18 cellular contexts compared by ENCODE assay signal in the genomic region with DNA sequence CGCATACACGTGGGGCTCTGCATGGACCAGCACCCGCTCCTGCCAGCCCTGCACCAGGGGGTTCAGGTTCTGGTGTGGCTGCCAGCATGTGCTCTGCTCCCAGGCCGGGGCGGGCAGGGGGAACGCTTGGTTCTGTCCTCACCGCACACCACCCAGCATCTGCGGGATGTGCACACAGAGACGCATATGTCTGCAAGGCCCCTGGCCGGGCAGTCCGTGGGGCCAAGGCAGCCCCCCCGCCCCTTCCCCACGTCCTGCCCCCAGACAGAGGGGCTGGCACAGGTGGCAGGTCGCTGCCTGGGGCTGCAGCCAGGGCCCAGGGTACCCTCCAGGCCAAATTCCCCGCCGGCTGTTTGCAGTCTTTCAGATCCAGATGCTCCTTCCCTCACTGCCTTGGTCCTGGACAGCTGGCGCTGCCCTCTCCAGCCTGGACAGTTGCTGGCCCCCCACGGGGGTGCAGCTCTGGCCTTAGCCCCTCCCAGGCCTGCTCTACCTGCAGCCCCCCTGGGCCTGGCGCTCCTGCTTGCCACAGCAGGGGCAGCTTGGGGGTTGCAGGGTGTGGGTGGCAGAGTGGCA. TPM values are rescaled to one million over a fixed set of nuclear protein-coding genes. Genes with fewer than 3 reads are reported as not detected.
A peak's percentile ranks its signal among the peaks of the same experiment; 100 is the strongest.
DNase-seq lines count a peak whose midpoint lies in the region; ATAC-seq, FAIRE-seq and TF ChIP-seq lines count a peak whose summit lies in the region.
"Had no signal": no experiment of that assay in that cellular context is flagged by ENCODE, and none has a peak within 500 bp of the region (broad histone marks: within the 10 kb centered on the region; RNA-seq: fewer than 3 reads in every experiment).

No MANE protein-coding gene starts in this region.

- H3F3A ChIP-seq in GM23248 (ENCODE audit: insufficient read depth), result no peaks in the 10 kb centered on the region

- in situ Hi-C loops in GM23248 (cut with MboI), result no loop called here

- WGBS in GM23248 (ENCODE audit: low coverage in 1 of 2, low lambda C conversion rate in 2 of 2, missing lambda C conversion rate in 2 of 2), 2 experiments, result 78 to 83% methylated on average over 10 to 19 of the region's 19 CpGs

- peak overlapping the region; percentile 93; the same call in 1 of the 2 replicates for H2AFZ ChIP-seq in OCI-LY7 (ENCODE audit: low read length)
- H2AFZ ChIP-seq in GM23248, result no peak overlapping the region

- intact Hi-C loops in OCI-LY7 (cut with micrococcal nuclease; ENCODE audit: unreplicated experiment) (loop anchor here (10.0 kb wide), 1 partner anchor 95 kb away; no protein-coding TSS in a partner anchor), kidney (cut with DNase I) (no loop called here), upper lobe of right lung (cut with DNase I) (no loop called here)

- H3K27me3 ChIP-seq in upper lobe of right lung, result peaks cover 15% of the 10 kb centered on the region
- H3K27me3 ChIP-seq in GM23248 (replicated peaks; ENCODE audit: insufficient read depth), result no peaks in the 10 kb centered on the region
- H3K27me3 ChIP-seq: vagina had no signal

- no peaks in the 10 kb centered on the region for H3K36me3 Mint-ChIP-seq in activated naive CD8-positive, alpha-beta T cell treated with anti-CD3 and anti-CD28 coated beads, Interleukin-2, amount 10 ng/mL, durations not matched to agents 7 days and 5 days
- no peaks in the 10 kb centered on the region for H3K36me3 Mint-ChIP-seq in activated naive CD8-positive, alpha-beta T cell treated with anti-CD3 and anti-CD28 coated beads for 36 hours

- DNase-seq in activated naive CD8-positive, alpha-beta T cell treated with anti-CD3 and anti-CD28 coated beads, Interleukin-2, amount 10 ng/mL, durations not matched to agents 7 days and 5 days, result no peak
- DNase-seq in activated naive CD8-positive, alpha-beta T cell treated with anti-CD3 and anti-CD28 coated beads for 36 hours, result no peak
- DNase-seq in OCI-LY7 (ENCODE audit: low spot score), result no peak
- peak; percentile 67 for DNase-seq in kidney
- DNase-seq in upper lobe of right lung, result no peak
- no peak for DNase-seq in COLO829 (ENCODE audit: low spot score)
- no peak for DNase-seq in GM23248
- no peak for DNase-seq in NCI-H2227 (lab: John Stamatoyannopoulos, UW; ENCODE audit: unreplicated experiment)
- DNase-seq: activated CD4-positive, alpha-beta T cell treated with anti-CD3 and anti-CD28 coated beads, Interleukin-2, amount 50 U/mL, for 4 hours; NCI-H526 treated with DMSO at 0.1 percent for 48 hours had no signal

- POLR2A ChIA-PET in activated naive CD8-positive, alpha-beta T cell treated with anti-CD3 and anti-CD28 coated beads, Interleukin-2, amount 10 ng/mL, durations not matched to agents 7 days and 5 days (lab: Charles Lee), result interaction anchor here (0.7 to 1.7 kb wide), 9 partner anchors 10 to 232 kb away, joined by 3 to 9 read pairs (median 6); partner anchors contain the start of genes EXD3, MRPL41, NOXA1 and NRARP
- POLR2A ChIA-PET in OCI-LY7 (lab: Charles Lee), result interaction anchor here (0.6 to 1.0 kb wide), 3 partner anchors 43 to 319 kb away, joined by 3 to 4 read pairs (median 3); partner anchors contain the start of gene TOR4A

- no peaks in the 10 kb centered on the region for H3K9me3 Mint-ChIP-seq in activated naive CD8-positive, alpha-beta T cell treated with anti-CD3 and anti-CD28 coated beads, Interleukin-2, amount 10 ng/mL, durations not matched to agents 7 days and 5 days
- H3K9me3 Mint-ChIP-seq in activated naive CD8-positive, alpha-beta T cell treated with anti-CD3 and anti-CD28 coated beads for 36 hours, result no peaks in the 10 kb centered on the region
- H3K9me3 Mint-ChIP-seq: central memory CD8-positive, alpha-beta T cell; naive thymus-derived CD4-positive, alpha-beta T cell; stimulated activated naive CD8-positive, alpha-beta T cell treated with anti-CD3 and anti-CD28 coated beads, Interleukin-15, Interleukin-2, amounts not matched to agents 100 ng/mL and 50 ng/mL, for 24 hours had no signal

- TF ChIP-seq CTCF in OCI-LY7 (conservative IDR thresholded peaks at IDR 0.05; ENCODE audit: low read length) (no peak), kidney (IDR thresholded peaks at IDR 0.05; ENCODE audit: borderline replicate concordance, extremely low read depth, insufficient read depth) (no peak), upper lobe of right lung (IDR thresholded peaks at IDR 0.05) (no peak)

- H3K27me3 Mint-ChIP-seq in activated naive CD8-positive, alpha-beta T cell treated with anti-CD3 and anti-CD28 coated beads, Interleukin-2, amount 10 ng/mL, durations not matched to agents 7 days and 5 days, result peaks cover 1% of the 10 kb centered on the region
- peaks cover 5% of the 10 kb centered on the region for H3K27me3 Mint-ChIP-seq in activated naive CD8-positive, alpha-beta T cell treated with anti-CD3 and anti-CD28 coated beads for 36 hours
- H3K27me3 Mint-ChIP-seq: stimulated activated naive CD8-positive, alpha-beta T cell treated with anti-CD3 and anti-CD28 coated beads, Interleukin-15, Interleukin-2, amounts not matched to agents 100 ng/mL and 50 ng/mL, for 24 hours had no signal

- no peak for FAIRE-seq in kidney (lab: Jason Lieb, UNC)
- FAIRE-seq: endometrium had no signal

- H3K4me2 ChIP-seq in OCI-LY7 (ENCODE audit: low read length) (peak overlapping the region; percentile 68), GM23248 (ENCODE audit: unreplicated experiment) (no peak overlapping the region)

- H3K9me2 ChIP-seq in OCI-LY7 (ENCODE audit: insufficient read depth, low read length), result no peaks in the 10 kb centered on the region
- no peaks in the 10 kb centered on the region for H3K9me2 ChIP-seq in GM23248 (ENCODE audit: insufficient read depth)

- H3K4me3 ChIP-seq in OCI-LY7 (ENCODE audit: low read depth, low read length, poor library complexity, severe bottlenecking) (peak overlapping the region; percentile 57), kidney (ENCODE audit: low read length in 2 of 2) (no peak overlapping the region), upper lobe of right lung (no peak overlapping the region), GM23248 (no peak overlapping the region)
- H3K4me3 ChIP-seq: adrenal gland, prostate gland, vagina had no signal

- peak overlapping the region; percentile 95 for H3K27ac Mint-ChIP-seq in activated naive CD8-positive, alpha-beta T cell treated with anti-CD3 and anti-CD28 coated beads, Interleukin-2, amount 10 ng/mL, durations not matched to agents 7 days and 5 days
- no peak overlapping the region for H3K27ac Mint-ChIP-seq in activated naive CD8-positive, alpha-beta T cell treated with anti-CD3 and anti-CD28 coated beads for 36 hours
- H3K27ac Mint-ChIP-seq: stimulated activated naive CD8-positive, alpha-beta T cell treated with anti-CD3 and anti-CD28 coated beads, Interleukin-15, Interleukin-2, amounts not matched to agents 100 ng/mL and 50 ng/mL, for 24 hours had no signal

- no peak for ATAC-seq in activated naive CD8-positive, alpha-beta T cell treated with anti-CD3 and anti-CD28 coated beads, Interleukin-2, amount 10 ng/mL, durations not matched to agents 7 days and 5 days (ENCODE audit: low read depth)
- no peak for ATAC-seq in upper lobe of right lung
- ATAC-seq: Panc1 had no signal

- H3K9ac ChIP-seq in kidney (ENCODE audit: low read length in 2 of 2) (no peak overlapping the region), GM23248 (no peak overlapping the region)

- peaks cover 41% of the 10 kb centered on the region for H3K4me1 ChIP-seq in OCI-LY7 (ENCODE audit: insufficient read depth, low read length, poor library complexity, severe bottlenecking)
- H3K4me1 ChIP-seq in kidney (ENCODE audit: control insufficient read depth in 1 of 2, insufficient read depth in 1 of 2, low read depth in 1 of 2, low read length in 2 of 2), result peaks cover 0 to 5% of the 10 kb centered on the region in 2 donors
- peaks cover 28% of the 10 kb centered on the region for H3K4me1 ChIP-seq in upper lobe of right lung
- H3K4me1 ChIP-seq in GM23248 (ENCODE audit: insufficient read depth), result no peaks in the 10 kb centered on the region

- H3K27ac ChIP-seq in OCI-LY7 (ENCODE audit: low read depth, low read length, poor library complexity, severe bottlenecking), result peak overlapping the region; percentile 73
- H3K27ac ChIP-seq in kidney (ENCODE audit: low read depth in 2 of 2, low read length in 2 of 2), result no peak overlapping the region
- H3K27ac ChIP-seq in upper lobe of right lung, result peak overlapping the region; percentile 6
- no peak overlapping the region for H3K27ac ChIP-seq in GM23248
- H3K27ac ChIP-seq: prostate gland had no signal

- H3K36me3 ChIP-seq in OCI-LY7 (ENCODE audit: insufficient read depth, low read length) (no peaks in the 10 kb centered on the region), kidney (ENCODE audit: control insufficient read depth in 1 of 2, insufficient read depth in 2 of 2, low read length in 2 of 2) (no peaks in the 10 kb centered on the region), upper lobe of right lung (no peaks in the 10 kb centered on the region), GM23248 (ENCODE audit: low read depth) (no peaks in the 10 kb centered on the region)
- H3K36me3 ChIP-seq: adrenal gland, prostate gland, vagina had no signal

- CTCF ChIA-PET in OCI-LY7 (lab: Charles Lee; ENCODE audit: unreplicated experiment), result no interaction called here

- no TSS peak for BruUV-seq in OCI-LY7 (replicated peaks; lab: Mats Ljungman, UMichigan)

- H3K9me3 ChIP-seq in OCI-LY7 (ENCODE audit: low read length) (no peaks in the 10 kb centered on the region), kidney (ENCODE audit: control insufficient read depth in 1 of 2, low read length in 2 of 2) (no peaks in the 10 kb centered on the region), upper lobe of right lung (no peaks in the 10 kb centered on the region), GM23248 (ENCODE audit: low read depth) (no peaks in the 10 kb centered on the region)
- H3K9me3 ChIP-seq: adrenal gland, prostate gland, vagina had no signal

- peak overlapping the region; percentile 70 for H3K4me3 Mint-ChIP-seq in activated naive CD8-positive, alpha-beta T cell treated with anti-CD3 and anti-CD28 coated beads, Interleukin-2, amount 10 ng/mL, durations not matched to agents 7 days and 5 days
- no peak overlapping the region for H3K4me3 Mint-ChIP-seq in activated naive CD8-positive, alpha-beta T cell treated with anti-CD3 and anti-CD28 coated beads for 36 hours
- H3K4me3 Mint-ChIP-seq: central memory CD8-positive, alpha-beta T cell; stimulated activated naive CD8-positive, alpha-beta T cell treated with anti-CD3 and anti-CD28 coated beads, Interleukin-15, Interleukin-2, amounts not matched to agents 100 ng/mL and 50 ng/mL, for 24 hours had no signal

- H3K4me1 Mint-ChIP-seq in activated naive CD8-positive, alpha-beta T cell treated with anti-CD3 and anti-CD28 coated beads, Interleukin-2, amount 10 ng/mL, durations not matched to agents 7 days and 5 days, result peaks cover 9% of the 10 kb centered on the region
- H3K4me1 Mint-ChIP-seq in activated naive CD8-positive, alpha-beta T cell treated with anti-CD3 and anti-CD28 coated beads for 36 hours, result peaks cover 9% of the 10 kb centered on the region
- H3K4me1 Mint-ChIP-seq: central memory CD8-positive, alpha-beta T cell had no signal

- H4K20me1 ChIP-seq in OCI-LY7 (ENCODE audit: insufficient read depth, low read length) (no peaks in the 10 kb centered on the region), GM23248 (ENCODE audit: insufficient read depth) (no peaks in the 10 kb centered on the region)

- no peaks in the 10 kb centered on the region for H3K79me2 ChIP-seq in OCI-LY7 (ENCODE audit: insufficient read depth, low read depth, low read length)
- no peaks in the 10 kb centered on the region for H3K79me2 ChIP-seq in GM23248 (ENCODE audit: insufficient read depth)

RNA-seq across cellular contexts. Expression of gene NRARP, which starts 18.0 kb away (rescaled TPM):
- total RNA-seq in activated naive CD8-positive, alpha-beta T cell treated with anti-CD3 and anti-CD28 coated beads, Interleukin-2, amount 10 ng/mL, durations not matched to agents 7 days and 5 days, result 1 to 10 TPM; 1.2 to 1.7 TPM
- 1 to 10 TPM; 5.0 to 5.3 TPM for total RNA-seq in activated naive CD8-positive, alpha-beta T cell treated with anti-CD3 and anti-CD28 coated beads for 36 hours
- 6.9 TPM in 2 replicates for total RNA-seq in OCI-LY7 (2014; rRNA removed; shearing (Covaris generic))
- 6.4 and 8.9 TPM in 2 replicates for total RNA-seq in OCI-LY7 (2022)
- 4.7 TPM for total RNA-seq in kidney
- 1.7 TPM for polyA plus RNA-seq in kidney (ENCODE audit: insufficient read depth, low read depth, low replicate concordance)
- 21.5 TPM for total RNA-seq in upper lobe of right lung
- 0.32 TPM in 1 of 2 replicates, not detected in the other for total RNA-seq in GM23248 (2014; rRNA removed; shearing (Covaris generic))
- not detected in 2 replicates for polyA plus RNA-seq in GM23248 (2016; fragmentation: Nextera tagmentation; extraction: Ambion mirVana)
- polyA plus RNA-seq: naive thymus-derived CD4-positive, alpha-beta T cell had no signal

RNA-seq across cellular contexts. Expression of gene TOR4A, which starts 42.5 kb away (rescaled TPM):
- 1 to 10 TPM; 8.1 to 8.2 TPM for total RNA-seq in activated naive CD8-positive, alpha-beta T cell treated with anti-CD3 and anti-CD28 coated beads, Interleukin-2, amount 10 ng/mL, durations not matched to agents 7 days and 5 days
- 1 to 10 TPM; 3.6 to 3.9 TPM for total RNA-seq in activated naive CD8-positive, alpha-beta T cell treated with anti-CD3 and anti-CD28 coated beads for 36 hours
- total RNA-seq in OCI-LY7 (2014; rRNA removed; shearing (Covaris generic)), result 11.6 and 11.7 TPM in 2 replicates
- total RNA-seq in OCI-LY7 (2022) (19.7 and 22.3 TPM in 2 replicates), kidney (23.8 TPM), upper lobe of right lung (27.4 TPM)
- polyA plus RNA-seq in kidney (ENCODE audit: insufficient read depth, low read depth, low replicate concordance) (4.9 TPM), GM23248 (2016; fragmentation: Nextera tagmentation; extraction: Ambion mirVana) (4.1 and 5.0 TPM in 2 replicates)
- 25.8 and 29.6 TPM in 2 replicates for total RNA-seq in GM23248 (2014; rRNA removed; shearing (Covaris generic))

Comparison
In these comparisons a context has a peak if more than half of its experiments do, and no peak if none do; other contexts are left out.
1. H3K27ac ChIP-seq: peak in OCI-LY7 (single experiment) and upper lobe of right lung (single experiment); none in kidney (0 of 2) and GM23248 (single experiment).